14 cellular contexts compared by ENCODE assay signal in the genomic region with DNA sequence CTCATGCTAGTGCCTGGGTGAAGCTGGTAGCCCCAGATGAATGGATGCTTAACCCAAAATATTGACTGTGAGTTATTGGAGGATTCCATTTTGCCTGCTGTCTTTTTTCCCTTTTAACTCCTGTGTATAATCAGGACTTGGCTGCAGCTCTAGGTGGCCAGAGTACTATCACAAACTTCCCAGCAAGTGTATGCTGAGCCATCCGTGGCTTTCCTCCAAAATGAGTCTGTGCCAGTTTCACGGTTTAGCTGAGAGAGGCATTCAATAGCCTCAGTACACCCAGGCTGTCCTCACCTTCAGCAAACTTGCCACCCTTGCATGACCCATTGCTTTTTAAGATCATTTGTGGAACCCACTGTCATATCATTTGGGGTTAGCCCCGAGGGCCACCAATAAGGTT. TPM values are rescaled to one million over a fixed set of nuclear protein-coding genes. Genes with fewer than 3 reads are reported as not detected.
"Had no signal": no experiment of that assay in that cellular context is flagged by ENCODE, and none has a peak within 500 bp of the region (broad histone marks: within the 10 kb centered on the region; RNA-seq: fewer than 3 reads in every experiment).

No MANE protein-coding gene starts in this region.

- H3K36me3 ChIP-seq: brain microvascular endothelial cell, neutrophil had no signal

- H3K4me3 ChIP-seq: hepatocyte, lung had no signal

- H3K27ac ChIP-seq: brain microvascular endothelial cell, hepatocyte, neutrophil had no signal

- ATAC-seq: activated T-cell treated with anti-CD3 and anti-CD28 coated beads, Interleukin-2, amount 50 U/mL, for 72 hours; naive thymus-derived CD8-positive, alpha-beta T cell; sciatic nerve; T-cell had no signal

- H3K27me3 ChIP-seq: brain microvascular endothelial cell, hepatocyte, neutrophil had no signal

- H3K9me3 ChIP-seq: neutrophil had no signal

- DNase-seq: activated CD4-positive, alpha-beta memory T cell treated with anti-CD3 and anti-CD28 coated beads for 36 hours; activated gamma-delta T cell treated with Interleukin-2 at 50 U/mL for 16 hours; activated naive CD8-positive, alpha-beta T cell treated with anti-CD3 and anti-CD28 coated beads for 36 hours; activated T-cell treated with anti-CD3 and anti-CD28 coated beads, Interleukin-2, amount 50 U/mL, for 72 hours; brain microvascular endothelial cell; naive thymus-derived CD8-positive, alpha-beta T cell; stimulated activated naive CD4-positive, alpha-beta T cell; T-cell; T1000 had no signal

RNA-seq across cellular contexts. Expression of a gene that starts 5.3 kb away (rescaled TPM):
- total RNA-seq: activated CD4-positive, alpha-beta memory T cell treated with anti-CD3 and anti-CD28 coated beads for 36 hours; activated naive CD8-positive, alpha-beta T cell treated with anti-CD3 and anti-CD28 coated beads for 36 hours; activated T-cell treated with anti-CD3 and anti-CD28 coated beads, Interleukin-2, amount 50 U/mL, for 72 hours; kidney epithelial cell; naive thymus-derived CD8-positive, alpha-beta T cell; T-cell had no signal
- polyA plus RNA-seq: naive thymus-derived CD8-positive, alpha-beta T cell had no signal
